In the genomic region with DNA sequence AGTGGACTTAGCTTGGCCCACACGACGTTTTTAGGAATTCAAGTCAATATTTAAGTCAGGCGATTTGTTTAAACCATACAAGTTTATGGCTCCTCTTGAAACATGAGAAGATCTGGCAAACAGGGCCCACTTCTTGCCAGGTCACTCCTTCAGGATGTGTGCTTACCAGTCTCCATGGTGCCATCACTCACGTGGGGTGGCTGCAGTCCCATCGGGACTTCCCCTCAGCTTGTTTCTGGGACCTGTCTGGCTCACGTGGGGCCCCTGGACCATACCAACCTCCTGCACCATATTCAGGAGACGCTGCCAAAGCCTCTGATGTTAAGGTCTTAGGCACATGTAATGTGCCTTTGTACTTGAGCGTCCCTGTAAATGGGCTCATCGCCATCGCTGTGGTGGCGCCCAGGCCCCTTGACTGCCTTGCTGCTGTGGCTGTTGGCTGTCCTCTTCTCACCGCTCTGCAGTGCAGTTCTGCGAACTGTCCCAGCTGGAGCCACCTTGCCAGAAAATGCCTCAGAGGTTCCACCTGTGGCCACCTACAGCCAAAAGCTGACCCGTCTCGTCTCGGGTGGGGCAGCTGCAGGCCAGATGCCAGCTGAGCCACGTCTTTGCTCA, we compare ENCODE assay signal across 15 cellular contexts.
"Had no signal": no experiment of that assay in that cellular context is flagged by ENCODE, and none has a peak within 500 bp of the region (broad histone marks: within the 10 kb centered on the region; RNA-seq: fewer than 3 reads in every experiment).

No MANE protein-coding gene starts in this region.

- H3K27ac ChIP-seq: dorsolateral prefrontal cortex, hepatocyte, right lobe of liver, stomach, testis, upper lobe of left lung had no signal

- ATAC-seq: activated CD4-positive, CD25-positive, alpha-beta regulatory T cell treated with anti-CD3 and anti-CD28 coated beads, Interleukin-2, amount 50 U/mL, for 24 hours; left lobe of liver; right lobe of liver; T-cell had no signal

- H3K4me3 ChIP-seq: dorsolateral prefrontal cortex, hepatocyte, right lobe of liver, stomach, testis, upper lobe of left lung had no signal

- H3K9me3 ChIP-seq: right lobe of liver, stomach, testis, upper lobe of left lung had no signal

- H3K4me1 ChIP-seq: right lobe of liver, stomach, testis, upper lobe of left lung had no signal

- DNase-seq: activated CD4-positive, alpha-beta T cell treated with anti-CD3 and anti-CD28 coated beads, Interleukin-2, amount 50 U/mL, for 1 hour; activated CD8-positive, alpha-beta memory T cell treated with anti-CD3 and anti-CD28 coated beads for 24 hours; dorsolateral prefrontal cortex; islet precursor cell; nucleus accumbens; stimulated activated CD4-positive, alpha-beta T cell treated with anti-CD3 and anti-CD28 coated beads, Interleukin-1b, Interleukin-23, amount 100 ng/mL, for 48 hours; stomach; T-cell; T-helper 9 cell; testis had no signal

- H3K27me3 ChIP-seq: dorsolateral prefrontal cortex, hepatocyte, right lobe of liver, stomach, testis, upper lobe of left lung had no signal
